8 cellular contexts compared by ENCODE assay signal in genomic region chr6:125100018-125100652, GRCh38. TPM values are rescaled to one million over a fixed set of nuclear protein-coding genes. Genes with fewer than 3 reads are reported as not detected.
DNase-seq lines count a peak whose midpoint lies in the region; TF ChIP-seq lines count a peak whose summit lies in the region.

No MANE protein-coding gene starts in this region.

- H3K9me3 ChIP-seq in liver (ENCODE audit: control insufficient read depth in 4 of 4, low read length in 3 of 4): no peaks in the 10 kb centered on the region
- no peaks in the 10 kb centered on the region for H3K9me3 ChIP-seq in subcutaneous abdominal adipose tissue (ENCODE audit: control insufficient read depth in 5 of 5, low read length in 5 of 5)

- TF ChIP-seq CTCF in brain microvascular endothelial cell (IDR thresholded peaks at IDR 0.05; ENCODE audit: low read depth, low read length, missing control alignments) (no peak), liver (IDR thresholded peaks at IDR 0.05; ENCODE audit: low read depth, low read length, missing input control) (no peak)

- POLR2A ChIA-PET in activated CD4-positive, alpha-beta T cell treated with anti-CD3 and anti-CD28 coated beads, Interleukin-2, amount 10 ng/mL, durations not matched to agents 7 days and 5 days (lab: Charles Lee): no interaction called here

- H3K27ac ChIP-seq in brain microvascular endothelial cell: peak overlapping the region; percentile 18
- H3K27ac ChIP-seq in liver (ENCODE audit: low read depth in 1 of 2, low read length in 2 of 2): no peak overlapping the region
- H3K27ac ChIP-seq in subcutaneous abdominal adipose tissue (ENCODE audit: low read depth, low read length): no peak overlapping the region

- no peak for DNase-seq in activated CD4-positive, alpha-beta T cell treated with anti-CD3 and anti-CD28 coated beads, Interleukin-2, amount 10 ng/mL, durations not matched to agents 7 days and 5 days
- DNase-seq in activated CD4-positive, alpha-beta T cell treated with anti-CD3 and anti-CD28 coated beads, Interleukin-2, amount 50 U/mL, for 48 hours: no peak
- DNase-seq in brain microvascular endothelial cell (no peak), SIG-M5 (lab: John Stamatoyannopoulos, UW) (no peak), amniotic stem cell (lab: John Stamatoyannopoulos, UW) (no peak), anterior cingulate cortex (lab: John Stamatoyannopoulos, UW) (no peak)

- H3K4me3 ChIP-seq in brain microvascular endothelial cell (ENCODE audit: low read depth, low read length): peak overlapping the region; percentile 64
- peak overlapping the region in 2 of 3 donors; percentile 49 to 59 for H3K4me3 ChIP-seq in liver (ENCODE audit: low read depth in 1 of 3, low read length in 3 of 3)
- peak overlapping the region; percentile 38 to 80 (median 72) for H3K4me3 ChIP-seq in subcutaneous abdominal adipose tissue (ENCODE audit: low read depth in 1 of 5, low read length in 5 of 5)

- H3K36me3 ChIP-seq in brain microvascular endothelial cell (replicated peaks) (no peaks in the 10 kb centered on the region), liver (ENCODE audit: control insufficient read depth in 4 of 4, insufficient read depth in 3 of 4, low read depth in 1 of 4, low read length in 3 of 4) (no peaks in the 10 kb centered on the region), subcutaneous abdominal adipose tissue (ENCODE audit: control insufficient read depth in 5 of 5, insufficient read depth in 5 of 5, low read length in 5 of 5) (no peaks in the 10 kb centered on the region)

- no peak for TF ChIP-seq RAD21 in liver (IDR thresholded peaks at IDR 0.05)

- no peak overlapping the region for H3K27ac Mint-ChIP-seq in activated CD4-positive, alpha-beta T cell treated with anti-CD3 and anti-CD28 coated beads, Interleukin-2, amount 10 ng/mL, durations not matched to agents 7 days and 5 days

- H3K27me3 ChIP-seq in brain microvascular endothelial cell (replicated peaks) (no peaks in the 10 kb centered on the region), liver (ENCODE audit: control insufficient read depth in 4 of 4, insufficient read depth in 4 of 4, low read length in 3 of 4) (no peaks in the 10 kb centered on the region), subcutaneous abdominal adipose tissue (ENCODE audit: control insufficient read depth in 5 of 5, insufficient read depth in 4 of 5, low read length in 5 of 5) (no peaks in the 10 kb centered on the region)

- peak overlapping the region; percentile 61 for H3K4me3 Mint-ChIP-seq in activated CD4-positive, alpha-beta T cell treated with anti-CD3 and anti-CD28 coated beads, Interleukin-2, amount 10 ng/mL, durations not matched to agents 7 days and 5 days

- H3K9ac ChIP-seq in liver (ENCODE audit: low read depth in 1 of 2, low read length in 2 of 2) (no peak overlapping the region), subcutaneous abdominal adipose tissue (ENCODE audit: low read length in 5 of 5) (peak overlapping the region in 4 of 5 donors; percentile 36 to 68 (median 50))

- H3K4me1 ChIP-seq in liver (ENCODE audit: control insufficient read depth in 4 of 4, insufficient read depth in 4 of 4, low read length in 3 of 4) (peaks cover 0 to 8% (median 2%) of the 10 kb centered on the region in 4 donors), subcutaneous abdominal adipose tissue (ENCODE audit: control insufficient read depth in 5 of 5, insufficient read depth in 5 of 5, low read length in 5 of 5) (peaks cover 3 to 19% (median 15%) of the 10 kb centered on the region in 5 donors)

- in situ Hi-C loops in brain microvascular endothelial cell (cut with HindIII; ENCODE audit: low pct_ligation_motif_present, low sequenced_read_pairs): no loop called here

- CTCF ChIA-PET in activated CD4-positive, alpha-beta T cell treated with anti-CD3 and anti-CD28 coated beads, Interleukin-2, amount 10 ng/mL, durations not matched to agents 7 days and 5 days (lab: Charles Lee): interaction anchor here (1.5 kb wide), 1 partner anchor 54 kb away, joined by 5 read pairs; the partner anchor contains the start of gene TPD52L1

- H3K9me3 Mint-ChIP-seq in activated CD4-positive, alpha-beta T cell treated with anti-CD3 and anti-CD28 coated beads, Interleukin-2, amount 10 ng/mL, durations not matched to agents 7 days and 5 days: no peaks in the 10 kb centered on the region

- H3K27me3 Mint-ChIP-seq in activated CD4-positive, alpha-beta T cell treated with anti-CD3 and anti-CD28 coated beads, Interleukin-2, amount 10 ng/mL, durations not matched to agents 7 days and 5 days: peaks cover 19% of the 10 kb centered on the region

- H3K36me3 Mint-ChIP-seq in activated CD4-positive, alpha-beta T cell treated with anti-CD3 and anti-CD28 coated beads, Interleukin-2, amount 10 ng/mL, durations not matched to agents 7 days and 5 days (ENCODE audit: low read depth): no peaks in the 10 kb centered on the region

- H3K4me1 Mint-ChIP-seq in activated CD4-positive, alpha-beta T cell treated with anti-CD3 and anti-CD28 coated beads, Interleukin-2, amount 10 ng/mL, durations not matched to agents 7 days and 5 days: peaks cover 7% of the 10 kb centered on the region

- 88% methylated on average over 10 of the region's 10 CpGs for WGBS in liver

TF ChIP-seq in liver, 16 proteins besides CTCF, POLR2A, EP300 and RAD21:
- TF ChIP-seq SP1 (IDR thresholded peaks at IDR 0.05): no peak
- no peak for TF ChIP-seq RXRA (IDR thresholded peaks at IDR 0.05)
- no peak for TF ChIP-seq EGR1 (IDR thresholded peaks at IDR 0.05; ENCODE audit: low read depth in 2 of 2)
- no peak for TF ChIP-seq REST (IDR thresholded peaks at IDR 0.05)
- no peak for TF ChIP-seq MAX (IDR thresholded peaks at IDR 0.05)
- no peak for TF ChIP-seq ATF3 (IDR thresholded peaks at IDR 0.05)
- no peak for TF ChIP-seq HNF4G (IDR thresholded peaks at IDR 0.05)
- TF ChIP-seq FOXA2 (IDR thresholded peaks at IDR 0.05): no peak
- no peak for TF ChIP-seq JUND (IDR thresholded peaks at IDR 0.05)
- no peak for TF ChIP-seq TAF1 (conservative IDR thresholded peaks at IDR 0.05)

RNA-seq across cellular contexts. Expression of gene TPD52L1, which starts 53.4 kb away (rescaled TPM):
- total RNA-seq in activated CD4-positive, alpha-beta T cell treated with anti-CD3 and anti-CD28 coated beads, Interleukin-2, amount 10 ng/mL, durations not matched to agents 7 days and 5 days: not detected
- 10 to 100 TPM in 1 of 2 donors, 1 to 10 TPM in 1; 8.9 to 49.7 TPM for total RNA-seq in liver
- polyA plus RNA-seq in liver: 10 to 100 TPM; 63.5 to 66.4 TPM

Comparison
In these comparisons a context has a peak if more than half of its experiments do, and no peak if none do; other contexts are left out.
1. H3K9ac ChIP-seq: peak in subcutaneous abdominal adipose tissue (4 of 5); none in liver (0 of 2).
2. RNA of gene TPD52L1, which starts 53.4 kb away (total RNA-seq): 8.9 to 49.7 TPM in liver; not detected in activated CD4-positive, alpha-beta T cell treated with anti-CD3 and anti-CD28 coated beads, Interleukin-2, amount 10 ng/mL, durations not matched to agents 7 days and 5 days; every median in the first group is over 4 times any median in the second.
3. Peak in every context shown above with its lines, with median percentiles within 50 percentile points of each other: H3K4me3 ChIP-seq.